In the genomic region with DNA sequence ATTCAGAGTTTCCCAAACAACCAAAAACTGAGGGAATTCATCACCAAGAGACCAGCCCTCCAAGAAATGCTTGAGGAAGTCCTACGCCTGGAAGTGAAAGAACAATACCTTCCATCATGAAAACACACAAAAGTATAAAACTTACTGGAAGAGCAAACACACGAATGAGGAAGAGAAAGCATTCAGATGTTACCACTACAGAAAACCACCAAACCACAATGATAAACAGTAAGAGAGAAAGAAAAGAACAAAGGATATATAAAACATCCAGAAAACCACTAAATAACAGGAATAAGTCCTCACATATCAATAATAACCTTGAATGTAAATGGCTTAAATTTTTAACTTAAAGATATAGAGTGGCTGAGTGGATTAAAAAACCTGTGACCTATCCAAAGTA, we compare ENCODE assay signal across 10 cellular contexts. TPM values are rescaled to one million over a fixed set of nuclear protein-coding genes. Genes with fewer than 3 reads are reported as not detected.
DNase-seq lines count a peak whose midpoint lies in the region; ATAC-seq, FAIRE-seq and TF ChIP-seq lines count a peak whose summit lies in the region.
"Had no signal": no experiment of that assay in that cellular context is flagged by ENCODE, and none has a peak within 500 bp of the region (broad histone marks: within the 10 kb centered on the region; RNA-seq: fewer than 3 reads in every experiment).

No MANE protein-coding gene starts in this region.

- DNase-seq in SKM-1 treated with dmso at 0.1 percent for 144 hours (lab: John Stamatoyannopoulos, UW; ENCODE audit: unreplicated experiment) (peak; percentile 20), Right ventricle myocardium inferior (ENCODE audit: missing footprints) (no peak), kidney (no peak)
- no peak for DNase-seq in stimulated activated naive B cell treated with anti-CD40 and anti-IgM and Interleukin-4, amounts not matched to agents 10 μg/mL and 1 μg/mL and 100 μg/mL, for 72 hours
- DNase-seq in activated CD4-positive, alpha-beta T cell treated with anti-CD3 and anti-CD28 coated beads, Interleukin-2, amount 10 ng/mL, durations not matched to agents 24 days and 14 days = no peak
- DNase-seq: activated CD4-positive, alpha-beta T cell treated with anti-CD3 and anti-CD28 coated beads, Interleukin-2, amount 50 U/mL, for 4 hours had no signal

- no peak overlapping the region for H3K4me3 ChIP-seq in kidney (ENCODE audit: low read length in 2 of 2)

- no peak for FAIRE-seq in kidney (lab: Jason Lieb, UNC)

- peak; percentile 68 for ATAC-seq in GM19372 (IDR thresholded peaks at IDR 0.05; ENCODE audit: low read depth, unreplicated experiment)
- peak; percentile 37 for ATAC-seq in HG03175 (IDR thresholded peaks at IDR 0.05; ENCODE audit: unreplicated experiment)
- ATAC-seq in stimulated activated naive B cell treated with anti-CD40 and anti-IgM and Interleukin-4, amounts not matched to agents 10 μg/mL and 1 μg/mL and 100 μg/mL, for 72 hours (replicated peaks) = peak; percentile 76 to 77
- ATAC-seq in Right ventricle myocardium inferior = no peak
- ATAC-seq: stimulated activated effector memory CD8-positive, alpha-beta T cell treated with anti-CD3 and anti-CD28 coated beads, Interleukin-12 subunit alpha, Interleukin-12 subunit beta, amount 100 ng/mL, for 72 hours had no signal

- H3K9ac ChIP-seq in kidney (ENCODE audit: low read length in 2 of 2) = no peak overlapping the region

- peaks cover 14 to 16% of the 10 kb centered on the region in 2 donors for H3K36me3 Mint-ChIP-seq in stimulated activated naive B cell treated with anti-CD40 and anti-IgM and Interleukin-4, amounts not matched to agents 10 μg/mL and 1 μg/mL and 100 μg/mL, for 72 hours
- peaks cover 1% of the 10 kb centered on the region for H3K36me3 Mint-ChIP-seq in activated CD4-positive, alpha-beta T cell treated with anti-CD3 and anti-CD28 coated beads, Interleukin-2, amount 10 ng/mL, durations not matched to agents 24 days and 14 days (ENCODE audit: low read depth)
- H3K36me3 Mint-ChIP-seq: stimulated activated effector memory CD8-positive, alpha-beta T cell treated with anti-CD3 and anti-CD28 coated beads, Interleukin-12 subunit alpha, Interleukin-12 subunit beta, amount 100 ng/mL, for 72 hours had no signal

- H3K4me3 Mint-ChIP-seq in stimulated activated naive B cell treated with anti-CD40 and anti-IgM and Interleukin-4, amounts not matched to agents 10 μg/mL and 1 μg/mL and 100 μg/mL, for 72 hours = peak overlapping the region in 1 of 2 donors; percentile 5
- no peak overlapping the region for H3K4me3 Mint-ChIP-seq in activated CD4-positive, alpha-beta T cell treated with anti-CD3 and anti-CD28 coated beads, Interleukin-2, amount 10 ng/mL, durations not matched to agents 24 days and 14 days
- H3K4me3 Mint-ChIP-seq: mesothelial cell of epicardium; stimulated activated effector memory CD8-positive, alpha-beta T cell treated with anti-CD3 and anti-CD28 coated beads, Interleukin-12 subunit alpha, Interleukin-12 subunit beta, amount 100 ng/mL, for 72 hours had no signal

- peaks cover 5 to 24% of the 10 kb centered on the region in 2 donors for H3K27me3 Mint-ChIP-seq in stimulated activated naive B cell treated with anti-CD40 and anti-IgM and Interleukin-4, amounts not matched to agents 10 μg/mL and 1 μg/mL and 100 μg/mL, for 72 hours
- H3K27me3 Mint-ChIP-seq in activated CD4-positive, alpha-beta T cell treated with anti-CD3 and anti-CD28 coated beads, Interleukin-2, amount 10 ng/mL, durations not matched to agents 24 days and 14 days = peaks cover 44% of the 10 kb centered on the region

- no peak overlapping the region for H3K27ac ChIP-seq in kidney (ENCODE audit: low read depth in 2 of 2, low read length in 2 of 2)

- intact Hi-C loops in Right ventricle myocardium inferior (cut with DNase I) = no loop called here
- intact Hi-C loops in kidney (cut with DNase I) = no loop called here
- intact Hi-C loops in activated CD4-positive, alpha-beta T cell treated with anti-CD3 and anti-CD28 coated beads, Interleukin-2, amount 10 ng/mL, durations not matched to agents 24 days and 14 days (cut with micrococcal nuclease) = no loop called here

- no peak for TF ChIP-seq CTCF in kidney (IDR thresholded peaks at IDR 0.05; ENCODE audit: borderline replicate concordance, extremely low read depth, insufficient read depth)

- peaks cover 12 to 15% of the 10 kb centered on the region in 2 donors for H3K9me3 Mint-ChIP-seq in stimulated activated naive B cell treated with anti-CD40 and anti-IgM and Interleukin-4, amounts not matched to agents 10 μg/mL and 1 μg/mL and 100 μg/mL, for 72 hours
- H3K9me3 Mint-ChIP-seq in activated CD4-positive, alpha-beta T cell treated with anti-CD3 and anti-CD28 coated beads, Interleukin-2, amount 10 ng/mL, durations not matched to agents 24 days and 14 days = peaks cover 8% of the 10 kb centered on the region

- peaks cover 8 to 11% of the 10 kb centered on the region in 2 donors for H3K4me1 ChIP-seq in kidney (ENCODE audit: control insufficient read depth in 1 of 2, insufficient read depth in 1 of 2, low read depth in 1 of 2, low read length in 2 of 2)

- H3K27ac Mint-ChIP-seq in stimulated activated naive B cell treated with anti-CD40 and anti-IgM and Interleukin-4, amounts not matched to agents 10 μg/mL and 1 μg/mL and 100 μg/mL, for 72 hours = no peak overlapping the region
- no peak overlapping the region for H3K27ac Mint-ChIP-seq in activated CD4-positive, alpha-beta T cell treated with anti-CD3 and anti-CD28 coated beads, Interleukin-2, amount 10 ng/mL, durations not matched to agents 24 days and 14 days
- H3K27ac Mint-ChIP-seq: mesothelial cell of epicardium; stimulated activated effector memory CD8-positive, alpha-beta T cell treated with anti-CD3 and anti-CD28 coated beads, Interleukin-12 subunit alpha, Interleukin-12 subunit beta, amount 100 ng/mL, for 72 hours had no signal

- H3K9me3 ChIP-seq in kidney (ENCODE audit: control insufficient read depth in 1 of 2, low read length in 2 of 2) = no peaks in the 10 kb centered on the region

- peaks cover 24 to 58% of the 10 kb centered on the region in 2 donors for H3K4me1 Mint-ChIP-seq in stimulated activated naive B cell treated with anti-CD40 and anti-IgM and Interleukin-4, amounts not matched to agents 10 μg/mL and 1 μg/mL and 100 μg/mL, for 72 hours
- H3K4me1 Mint-ChIP-seq in activated CD4-positive, alpha-beta T cell treated with anti-CD3 and anti-CD28 coated beads, Interleukin-2, amount 10 ng/mL, durations not matched to agents 24 days and 14 days = peaks cover 7% of the 10 kb centered on the region

- H3K36me3 ChIP-seq in kidney (ENCODE audit: control insufficient read depth in 1 of 2, insufficient read depth in 2 of 2, low read length in 2 of 2) = no peaks in the 10 kb centered on the region

RNA-seq across cellular contexts. Expression of gene BCL10, which starts 58.5 kb away (rescaled TPM):
- 8.6 TPM for total RNA-seq in Right ventricle myocardium inferior
- 27.1 TPM for total RNA-seq in kidney
- 7.8 TPM for polyA plus RNA-seq in kidney (ENCODE audit: insufficient read depth, low read depth, low replicate concordance)
- total RNA-seq in activated CD4-positive, alpha-beta T cell treated with anti-CD3 and anti-CD28 coated beads, Interleukin-2, amount 10 ng/mL, durations not matched to agents 24 days and 14 days = 25.5 and 27.8 TPM in 2 replicates
